ENCODE assay signal across 8 cellular contexts in genomic region chr12:25386823-25387134, GRCh38.
A peak's percentile ranks its signal among the peaks of the same experiment; 100 is the strongest.
DNase-seq lines count a peak whose midpoint lies in the region; ATAC-seq lines count a peak whose summit lies in the region.

No MANE protein-coding gene starts in this region.

- ATAC-seq in activated naive CD4-positive, alpha-beta T cell treated with anti-CD3 and anti-CD28 coated beads, Interleukin-2, amount 50 U/mL, for 72 hours, result no peak
- ATAC-seq in GM21423 (IDR thresholded peaks at IDR 0.05; ENCODE audit: unreplicated experiment), result no peak

- H3K9me3 Mint-ChIP-seq in activated naive CD4-positive, alpha-beta T cell treated with anti-CD3 and anti-CD28 coated beads, Interleukin-2, amount 50 U/mL, for 72 hours, result no peaks in the 10 kb centered on the region

- DNase-seq in activated T-cell treated with anti-CD3 and anti-CD28 coated beads, Interleukin-2, amount 50 U/mL, for 1 hour, result peak; percentile 57
- DNase-seq in activated T-cell treated with anti-CD3 and anti-CD28 coated beads for 4 hours (no peak), superior temporal gyrus (ENCODE audit: extremely low spot score) (peak; percentile 71), NCI-H1436 treated with DMSO at 0.1 percent for 48 hours (lab: John Stamatoyannopoulos, UW) (no peak)
- no peak for DNase-seq in activated naive CD4-positive, alpha-beta T cell treated with anti-CD3 and anti-CD28 coated beads, Interleukin-2, amount 50 U/mL, for 72 hours (ENCODE audit: low spot score in 2 of 2)
- DNase-seq in stimulated activated CD4-positive, alpha-beta T cell treated with anti-CD3 and anti-CD28 coated beads, Interleukin-4, amount 100 ng/mL, for 24 hours, result no peak

- peaks cover 6% of the 10 kb centered on the region; the same call in 1 of the 2 replicates for H3K4me1 ChIP-seq in iPS-20b (ENCODE audit: insufficient read depth, low read length)

- peaks cover 0 to 4% of the 10 kb centered on the region in 2 donors for H3K36me3 Mint-ChIP-seq in activated naive CD4-positive, alpha-beta T cell treated with anti-CD3 and anti-CD28 coated beads, Interleukin-2, amount 50 U/mL, for 72 hours

- H3K36me3 ChIP-seq in iPS-20b (ENCODE audit: insufficient read depth, low read depth, low read length), result no peaks in the 10 kb centered on the region

- peak overlapping the region; percentile 66; the same call in 1 of the 2 replicates for H3K9ac ChIP-seq in iPS-20b (ENCODE audit: low read depth, low read length)

- no peaks in the 10 kb centered on the region for H3K9me3 ChIP-seq in iPS-20b (ENCODE audit: insufficient read depth, low read depth, low read length)

- peak overlapping the region; percentile 99 to 100 for H3K27ac Mint-ChIP-seq in activated naive CD4-positive, alpha-beta T cell treated with anti-CD3 and anti-CD28 coated beads, Interleukin-2, amount 50 U/mL, for 72 hours

- peak overlapping the region; percentile 88 for H3K4me3 ChIP-seq in iPS-20b (ENCODE audit: low read length)

- H3K27me3 ChIP-seq in iPS-20b (ENCODE audit: insufficient read depth, low read length), result peaks cover 30% of the 10 kb centered on the region

- no peak overlapping the region for H3K27ac ChIP-seq in iPS-20b (ENCODE audit: low read length)

Comparison
In these comparisons a context has a peak if more than half of its experiments do, and no peak if none do; other contexts are left out.
1. DNase-seq: peak in activated T-cell treated with anti-CD3 and anti-CD28 coated beads, Interleukin-2, amount 50 U/mL, for 1 hour (single experiment) and superior temporal gyrus (single experiment); none in activated T-cell treated with anti-CD3 and anti-CD28 coated beads for 4 hours (single experiment), activated naive CD4-positive, alpha-beta T cell treated with anti-CD3 and anti-CD28 coated beads, Interleukin-2, amount 50 U/mL, for 72 hours (0 of 2), stimulated activated CD4-positive, alpha-beta T cell treated with anti-CD3 and anti-CD28 coated beads, Interleukin-4, amount 100 ng/mL, for 24 hours (single experiment) and NCI-H1436 treated with DMSO at 0.1 percent for 48 hours (single experiment).